8 cellular contexts compared by ENCODE assay signal in the genomic region with DNA sequence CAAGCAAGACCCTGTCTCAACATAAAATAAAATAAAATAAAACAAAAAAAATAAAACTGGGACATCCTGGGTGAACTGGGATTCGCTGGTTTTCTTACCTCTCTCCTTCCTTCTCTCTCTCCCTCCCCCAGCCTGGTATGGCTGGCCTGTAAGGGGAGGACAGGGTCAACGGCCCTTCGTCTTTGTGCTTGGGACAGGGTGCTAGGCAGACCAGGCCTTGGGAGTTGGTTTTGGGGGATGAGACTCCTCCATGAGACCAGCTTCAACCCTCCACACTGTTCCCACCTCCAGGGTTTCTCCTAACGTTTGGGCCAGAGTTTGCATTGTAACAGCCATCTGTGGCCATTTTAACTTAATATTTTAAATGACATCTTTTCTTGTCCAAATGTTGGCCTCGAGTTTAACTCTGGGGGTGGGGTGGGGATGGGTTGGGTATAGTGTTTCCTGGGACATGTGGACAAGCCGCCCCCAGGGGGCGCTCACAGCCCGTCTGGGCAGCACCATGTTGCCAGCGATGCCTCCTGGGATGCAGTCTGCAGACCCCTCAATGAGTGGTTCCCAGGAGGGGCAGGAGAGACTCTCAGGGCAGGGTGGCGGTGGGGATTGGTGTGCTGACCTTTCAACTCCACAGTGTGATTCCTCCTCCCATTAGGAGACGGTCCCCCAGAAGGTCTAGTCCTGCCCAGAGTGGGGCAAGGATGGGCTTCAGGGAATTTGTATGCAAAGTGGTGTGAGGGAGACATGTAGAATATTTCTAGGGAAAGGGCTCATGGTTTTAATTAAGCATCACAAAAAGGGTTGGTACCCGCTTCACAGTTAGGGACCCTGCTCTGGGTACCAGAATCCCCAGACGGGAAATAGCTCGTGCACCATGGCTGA. TPM values are rescaled to one million over a fixed set of nuclear protein-coding genes. Genes with fewer than 3 reads are reported as not detected.
DNase-seq lines count a peak whose midpoint lies in the region; ATAC-seq and TF ChIP-seq lines count a peak whose summit lies in the region.

No MANE protein-coding gene starts in this region.

- intact Hi-C loops in Panc1 (cut with micrococcal nuclease; ENCODE audit: unreplicated experiment), result loop anchor here (2.0 to 5.0 kb wide), 2 partner anchors 94 to 247 kb away; no protein-coding TSS in a partner anchor
- intact Hi-C loops in activated T-helper 1 cell treated with anti-CD3 and anti-CD28 coated beads, Interleukin-12 subunit alpha, Interleukin-12 subunit beta, Interleukin-2, Interleukin-4 antibody, amounts not matched to agents 30 ng/mL and 10 ng/mL and 1 ng/mL, durations not matched to agents 14 hours and 24 hours and 36 hours (cut with micrococcal nuclease), result loop anchor here (1.0 to 5.0 kb wide), 3 partner anchors 169 to 259 kb away; no protein-coding TSS in a partner anchor
- intact Hi-C loops in posterior cingulate gyrus (cut with DNase I), result loop anchor here (5.0 kb wide), 2 partner anchors 169 to 249 kb away; no protein-coding TSS in a partner anchor
- intact Hi-C loops in vagina (cut with DNase I), result loop anchor here (5.0 kb wide), 1 partner anchor 249 kb away; no protein-coding TSS in a partner anchor

- no TSS peak for BruUV-seq in Panc1 (replicated peaks; lab: Mats Ljungman, UMichigan)

- TF ChIP-seq POLR2A in vagina (IDR thresholded peaks at IDR 0.05), result no peak

- ATAC-seq in Panc1 (peak; percentile 87), HG02973 (IDR thresholded peaks at IDR 0.05; ENCODE audit: unreplicated experiment) (no peak)

- no peak overlapping the region for H3K27ac ChIP-seq in HEK293 (ENCODE audit: extremely low read depth, low read depth, low read length)
- H3K27ac ChIP-seq in Panc1 (ENCODE audit: low read length), result no peak overlapping the region
- H3K27ac ChIP-seq in vagina, result no peak overlapping the region

- no peaks in the 10 kb centered on the region for H3K4me1 ChIP-seq in HEK293 (ENCODE audit: control insufficient read depth, insufficient read depth, low read length)
- no peaks in the 10 kb centered on the region for H3K4me1 ChIP-seq in Panc1 (ENCODE audit: control insufficient read depth, insufficient read depth, low read length)
- H3K4me1 ChIP-seq in vagina, result no peaks in the 10 kb centered on the region

- TF ChIP-seq CTCF in BJ (IDR thresholded peaks at IDR 0.05; ENCODE audit: insufficient read depth, low read depth, low read length), result peak; percentile 93
- TF ChIP-seq CTCF in HEK293 (tag by site-specific recombination; IDR thresholded peaks at IDR 0.05), result peak; percentile 75
- TF ChIP-seq CTCF in Panc1 (IDR thresholded peaks at IDR 0.05), result peak; percentile 94
- peak; percentile 83 for TF ChIP-seq CTCF in foreskin fibroblast (IDR thresholded peaks at IDR 0.05; ENCODE audit: low read depth, low read length)
- peak; percentile 33 to 89 (median 80) for TF ChIP-seq CTCF in vagina (IDR thresholded peaks at IDR 0.05)

- no peak overlapping the region for H3K27ac Mint-ChIP-seq in activated T-helper 1 cell treated with anti-CD3 and anti-CD28 coated beads, Interleukin-12 subunit alpha, Interleukin-12 subunit beta, Interleukin-2, Interleukin-4 antibody, amounts not matched to agents 30 ng/mL and 10 ng/mL and 1 ng/mL, durations not matched to agents 14 hours and 24 hours and 36 hours

- H3K9me3 ChIP-seq in HEK293 (ENCODE audit: control insufficient read depth, insufficient read depth, low read depth, low read length) (no peaks in the 10 kb centered on the region), Panc1 (ENCODE audit: control insufficient read depth, insufficient read depth, low read depth, low read length) (no peaks in the 10 kb centered on the region), vagina (no peaks in the 10 kb centered on the region)

- H3K4me3 ChIP-seq in BJ (ENCODE audit: low read depth, low read length) (no peak overlapping the region), HEK293 (ENCODE audit: low read depth, low read length) (no peak overlapping the region), Panc1 (ENCODE audit: low read depth in 2 of 2, low read length in 2 of 2) (no peak overlapping the region), foreskin fibroblast (ENCODE audit: low read depth in 1 of 2, low read length in 2 of 2) (no peak overlapping the region), vagina (no peak overlapping the region)

- in situ Hi-C loops in Panc1 (cut with HindIII; ENCODE audit: low pct_unique_long_range_greater_than_20kb, low sequenced_read_pairs), result no loop called here

- no peaks in the 10 kb centered on the region for H3K9me3 Mint-ChIP-seq in activated T-helper 1 cell treated with anti-CD3 and anti-CD28 coated beads, Interleukin-12 subunit alpha, Interleukin-12 subunit beta, Interleukin-2, Interleukin-4 antibody, amounts not matched to agents 30 ng/mL and 10 ng/mL and 1 ng/mL, durations not matched to agents 14 hours and 24 hours and 36 hours

- peaks cover under 1% of the 10 kb centered on the region for H3K4me1 Mint-ChIP-seq in activated T-helper 1 cell treated with anti-CD3 and anti-CD28 coated beads, Interleukin-12 subunit alpha, Interleukin-12 subunit beta, Interleukin-2, Interleukin-4 antibody, amounts not matched to agents 30 ng/mL and 10 ng/mL and 1 ng/mL, durations not matched to agents 14 hours and 24 hours and 36 hours (ENCODE audit: low read depth)

- peaks cover 12% of the 10 kb centered on the region for H3K27me3 Mint-ChIP-seq in activated T-helper 1 cell treated with anti-CD3 and anti-CD28 coated beads, Interleukin-12 subunit alpha, Interleukin-12 subunit beta, Interleukin-2, Interleukin-4 antibody, amounts not matched to agents 30 ng/mL and 10 ng/mL and 1 ng/mL, durations not matched to agents 14 hours and 24 hours and 36 hours (ENCODE audit: insufficient read depth)

- CTCF ChIA-PET in BJ (lab: Yijun Ruan, JAX), result interaction anchor here (0.6 to 4.8 kb wide), 30 partner anchors 9 to 313 kb away, joined by 3 to 60 read pairs (median 4); a partner anchor contains a TSS
- CTCF ChIA-PET in HEK293 (lab: Yijun Ruan, JAX), result interaction anchor here (0.5 to 10.2 kb wide), 43 partner anchors 7 to 963 kb away, joined by 3 to 139 read pairs (median 4); no protein-coding TSS in a partner anchor
- CTCF ChIA-PET in Panc1 (lab: Charles Lee), result interaction anchor here (0.7 to 1.0 kb wide), 2 partner anchors 248 to 695 kb away, joined by 3 to 4 read pairs; no protein-coding TSS in a partner anchor

- no peak overlapping the region for H3K4me3 Mint-ChIP-seq in activated T-helper 1 cell treated with anti-CD3 and anti-CD28 coated beads, Interleukin-12 subunit alpha, Interleukin-12 subunit beta, Interleukin-2, Interleukin-4 antibody, amounts not matched to agents 30 ng/mL and 10 ng/mL and 1 ng/mL, durations not matched to agents 14 hours and 24 hours and 36 hours

- H3K36me3 ChIP-seq in BJ (ENCODE audit: control insufficient read depth, insufficient read depth, low read length), result no peaks in the 10 kb centered on the region
- H3K36me3 ChIP-seq in HEK293 (ENCODE audit: control insufficient read depth in 2 of 2, insufficient read depth in 1 of 2, low read length in 2 of 2), result no peaks in the 10 kb centered on the region
- H3K36me3 ChIP-seq in Panc1 (ENCODE audit: control insufficient read depth, insufficient read depth, low read length), result no peaks in the 10 kb centered on the region
- H3K36me3 ChIP-seq in vagina, result no peaks in the 10 kb centered on the region

- POLR2A ChIA-PET in BJ (lab: Charles Lee) (no interaction called here), HEK293 (lab: Yijun Ruan, JAX) (no interaction called here), Panc1 (lab: Charles Lee) (interaction anchor here (0.6 kb wide), 1 partner anchor 49 kb away, joined by 3 read pairs; no protein-coding TSS in a partner anchor)

- H3K36me3 Mint-ChIP-seq in activated T-helper 1 cell treated with anti-CD3 and anti-CD28 coated beads, Interleukin-12 subunit alpha, Interleukin-12 subunit beta, Interleukin-2, Interleukin-4 antibody, amounts not matched to agents 30 ng/mL and 10 ng/mL and 1 ng/mL, durations not matched to agents 14 hours and 24 hours and 36 hours (ENCODE audit: low read depth), result no peaks in the 10 kb centered on the region

- peaks cover 13% of the 10 kb centered on the region; the same call in 1 of the 2 replicates for H3K27me3 ChIP-seq in BJ (ENCODE audit: control insufficient read depth, insufficient read depth, low read length)
- H3K27me3 ChIP-seq in Panc1 (ENCODE audit: control insufficient read depth, insufficient read depth, low read length), result no peaks in the 10 kb centered on the region
- no peaks in the 10 kb centered on the region for H3K27me3 ChIP-seq in vagina

- DNase-seq in BJ (ENCODE audit: low read depth), result no peak
- peak; percentile 27 for DNase-seq in Panc1 (ENCODE audit: low read depth, low spot score)
- peak; percentile 42 for DNase-seq in activated T-helper 1 cell treated with anti-CD3 and anti-CD28 coated beads, Interleukin-12 subunit alpha, Interleukin-12 subunit beta, Interleukin-2, Interleukin-4 antibody, amounts not matched to agents 30 ng/mL and 10 ng/mL and 1 ng/mL, durations not matched to agents 14 hours and 24 hours and 36 hours (ENCODE audit: low spot score)
- DNase-seq in foreskin fibroblast, result peak; percentile 21 to 73
- peak in 6 of 10 donors; percentile 25 to 86 (median 41) for DNase-seq in posterior cingulate gyrus
- DNase-seq in vagina (ENCODE audit: extremely low spot score in 2 of 2), result no peak

TF ChIP-seq in HEK293, 187 proteins besides CTCF, POLR2A, EP300 and RAD21 (continues in another document):
- TF ChIP-seq, protein P1, sequence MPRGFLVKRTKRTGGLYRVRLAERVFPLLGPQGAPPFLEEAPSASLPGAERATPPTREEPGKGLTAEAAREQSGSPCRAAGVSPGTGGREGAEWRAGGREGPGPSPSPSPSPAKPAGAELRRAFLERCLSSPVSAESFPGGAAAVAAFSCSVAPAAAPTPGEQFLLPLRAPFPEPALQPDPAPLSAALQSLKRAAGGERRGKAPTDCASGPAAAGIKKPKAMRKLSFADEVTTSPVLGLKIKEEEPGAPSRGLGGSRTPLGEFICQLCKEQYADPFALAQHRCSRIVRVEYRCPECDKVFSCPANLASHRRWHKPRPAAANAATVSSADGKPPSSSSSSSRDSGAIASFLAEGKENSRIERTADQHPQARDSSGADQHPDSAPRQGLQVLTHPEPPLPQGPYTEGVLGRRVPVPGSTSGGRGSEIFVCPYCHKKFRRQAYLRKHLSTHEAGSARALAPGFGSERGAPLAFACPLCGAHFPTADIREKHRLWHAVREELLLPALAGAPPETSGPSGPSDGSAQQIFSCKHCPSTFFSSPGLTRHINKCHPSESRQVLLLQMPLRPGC (tag by site-specific recombination; IDR thresholded peaks at IDR 0.05), result no peak
- no peak for TF ChIP-seq ZNF768 (tag by site-specific recombination; IDR thresholded peaks at IDR 0.05)
- no peak for TF ChIP-seq ZNF514 (tag by site-specific recombination; IDR thresholded peaks at IDR 0.05)
- TF ChIP-seq ZNF792 (tag by site-specific recombination; IDR thresholded peaks at IDR 0.05), result 0 out of 2 replicates have a peak, but pooled peaks have one; percentile 30

RNA-seq across cellular contexts. Expression of a gene that starts 37.7 kb away (rescaled TPM):
- 0.17 and 0.25 TPM in 2 replicates for polyA plus RNA-seq in BJ (2011; rRNA removed)
- 0.24 TPM in 1 of 2 replicates, not detected in the other for polyA minus RNA-seq in BJ (2011; rRNA and poly(A)+ RNA removed)
- total RNA-seq in Panc1 (2021; ENCODE audit: unreplicated experiment) (not detected), vagina (not detected)
- polyA plus RNA-seq in Panc1 (2012; ENCODE audit: insufficient read length), result 0.21 TPM
- total RNA-seq in activated T-helper 1 cell treated with anti-CD3 and anti-CD28 coated beads, Interleukin-12 subunit alpha, Interleukin-12 subunit beta, Interleukin-2, Interleukin-4 antibody, amounts not matched to agents 30 ng/mL and 10 ng/mL and 1 ng/mL, durations not matched to agents 14 hours and 24 hours and 36 hours, result not detected in 2 replicates

Comparison
In these comparisons a context has a peak if more than half of its experiments do, and no peak if none do; other contexts are left out.
1. DNase-seq: peak in Panc1 (single experiment), activated T-helper 1 cell treated with anti-CD3 and anti-CD28 coated beads, Interleukin-12 subunit alpha, Interleukin-12 subunit beta, Interleukin-2, Interleukin-4 antibody, amounts not matched to agents 30 ng/mL and 10 ng/mL and 1 ng/mL, durations not matched to agents 14 hours and 24 hours and 36 hours (single experiment), foreskin fibroblast (2 of 2) and posterior cingulate gyrus (6 of 10); none in BJ (single experiment) and vagina (0 of 2).
2. Peak in every context shown above with its lines, with median percentiles within 50 percentile points of each other: CTCF ChIP-seq.